In genomic region chr10:43252166-43252784, GRCh38 we compare ENCODE assay signal across 21 cellular contexts. TPM values are rescaled to one million over a fixed set of nuclear protein-coding genes. Genes with fewer than 3 reads are reported as not detected.
DNase-seq lines count a peak whose midpoint lies in the region; ATAC-seq and TF ChIP-seq lines count a peak whose summit lies in the region.
"Had no signal": no experiment of that assay in that cellular context is flagged by ENCODE, and none has a peak within 500 bp of the region (broad histone marks: within the 10 kb centered on the region; RNA-seq: fewer than 3 reads in every experiment).

No MANE protein-coding gene starts in this region.

- no peak overlapping the region for H3K4me3 Mint-ChIP-seq in WTC11
- H3K4me3 Mint-ChIP-seq: GM23338 had no signal

- CTCF ChIA-PET in WTC11 (lab: Charles Lee): interaction anchor here (0.6 to 4.0 kb wide), 4 partner anchors 9 to 47 kb away, joined by 3 to 18 read pairs (median 3); no protein-coding TSS in a partner anchor

- WGBS in right cardiac atrium: 71% methylated on average over 9 of the region's 9 CpGs
- no CpG with 5 or more reads among the region's 9 CpGs for whole genome bisulfite sequencing in neuronal stem cell (ENCODE audit: extremely low coverage in 2 of 2, insufficient read length in 2 of 2, insufficient replicate concordance in 1 of 2), 2 donors

- peak overlapping the region; percentile 72 for H3K9ac ChIP-seq in neuronal stem cell (ENCODE audit: low read depth, low read length, poor library complexity)

- H3K4me2 ChIP-seq in neuronal stem cell (ENCODE audit: insufficient read depth, low read length, poor library complexity, severe bottlenecking): no peak overlapping the region
- H3K4me2 ChIP-seq: GM23338 had no signal

- no peak for TF ChIP-seq CTCF in WTC11 (IDR thresholded peaks at IDR 0.05)

- H3K9me3 Mint-ChIP-seq in WTC11: no peaks in the 10 kb centered on the region
- H3K9me3 Mint-ChIP-seq: GM23338 had no signal

- peak overlapping the region; percentile 49 for H2BK12ac ChIP-seq in neuronal stem cell (ENCODE audit: low read length)

- no peaks in the 10 kb centered on the region for H3K27me3 ChIP-seq in right cardiac atrium (ENCODE audit: control insufficient read depth, insufficient read depth)
- H3K27me3 ChIP-seq in neuronal stem cell (ENCODE audit: control insufficient read depth in 3 of 3, insufficient read depth in 3 of 3, low read depth in 1 of 3, low read length in 3 of 3): peaks cover 0 to 3% (median 2%) of the 10 kb centered on the region in 3 experiments
- H3K27me3 ChIP-seq: body of pancreas had no signal

- peak overlapping the region; percentile 89 for H3K14ac ChIP-seq in neuronal stem cell (ENCODE audit: low read length)

- no peak overlapping the region for H3K27ac ChIP-seq in right cardiac atrium (ENCODE audit: low read length)
- H3K27ac ChIP-seq in neuronal stem cell (replicated peaks; ENCODE audit: low read length): no peak overlapping the region
- no peak overlapping the region for H3K27ac ChIP-seq in substantia nigra (ENCODE audit: low read depth, low read length, poor library complexity, severe bottlenecking)
- H3K27ac ChIP-seq: body of pancreas, psoas muscle, thoracic aorta had no signal

- no peak overlapping the region for H3K4ac ChIP-seq in neuronal stem cell (ENCODE audit: low read length)

- H2BK5ac ChIP-seq in neuronal stem cell (ENCODE audit: low read length): peak overlapping the region; percentile 87

- no peak overlapping the region for H2BK120ac ChIP-seq in neuronal stem cell (ENCODE audit: low read depth, low read length)

- intact Hi-C loops in left ventricle myocardium superior (cut with micrococcal nuclease) (no loop called here), right cardiac atrium (cut with DNase I) (no loop called here)

- H4K91ac ChIP-seq in neuronal stem cell (ENCODE audit: low read depth, low read length, poor library complexity): no peak overlapping the region

- no peak overlapping the region for H2AFZ ChIP-seq in neuronal stem cell (ENCODE audit: low read length)
- H2AFZ ChIP-seq: GM23338 had no signal

- H3K27ac Mint-ChIP-seq in WTC11: no peak overlapping the region

- DNase-seq in left ventricle myocardium superior (peak; percentile 14), right cardiac atrium (no peak), WTC11 (ENCODE audit: low spot score) (peak; percentile 7), neuronal stem cell (ENCODE audit: low spot score) (no peak), ureter (ENCODE audit: low spot score) (peak; percentile 39), substantia nigra (lab: John Stamatoyannopoulos, UW) (no peak)
- no peak for DNase-seq in effector CD8-positive, alpha-beta T cell (lab: John Stamatoyannopoulos, UW)
- DNase-seq: activated CD4-positive, alpha-beta T cell treated with anti-CD3 and anti-CD28 coated beads for 4 hours; AML-193; Caco-2; cortex of kidney; hypothalamus; Karpas-422; NCI-H2029; T1000 had no signal

- H2AK5ac ChIP-seq in neuronal stem cell (ENCODE audit: low read depth, low read length): peak overlapping the region; percentile 10

- H4K8ac ChIP-seq in neuronal stem cell (ENCODE audit: low read depth, low read length): no peak overlapping the region

- H3K27me3 Mint-ChIP-seq in WTC11 (ENCODE audit: low read depth): no peaks in the 10 kb centered on the region; the same call in 1 of the 2 replicates

- ATAC-seq in left ventricle myocardium superior: no peak
- ATAC-seq in right cardiac atrium: no peak
- ATAC-seq in WTC11: no peak
- ATAC-seq: body of pancreas, SK-N-SH treated with all-trans-retinoic acid at 6 μM for 48 hours had no signal

- H3K4me3 ChIP-seq in right cardiac atrium (ENCODE audit: low read length): no peak overlapping the region
- peak overlapping the region in 1 of 2 donors; percentile 55 for H3K4me3 ChIP-seq in neuronal stem cell (ENCODE audit: low read length in 2 of 2)
- H3K4me3 ChIP-seq: body of pancreas, GM23338, psoas muscle, thoracic aorta had no signal

- peak overlapping the region; percentile 39 for H2BK15ac ChIP-seq in neuronal stem cell (ENCODE audit: low read length)

- H3K4me1 Mint-ChIP-seq in WTC11: peaks cover 25% of the 10 kb centered on the region

- H3K9me3 ChIP-seq in right cardiac atrium (ENCODE audit: control insufficient read depth, low read length) (no peaks in the 10 kb centered on the region), neuronal stem cell (replicated peaks in 1 of 2; ENCODE audit: control insufficient read depth in 2 of 2, insufficient read depth in 1 of 2, low read depth in 1 of 2, low read length in 2 of 2) (no peaks in the 10 kb centered on the region)
- H3K9me3 ChIP-seq: body of pancreas, Caco-2, psoas muscle had no signal

- H3K36me3 Mint-ChIP-seq in WTC11: no peaks in the 10 kb centered on the region

- H3K79me1 ChIP-seq in neuronal stem cell (ENCODE audit: low read depth, low read length): no peaks in the 10 kb centered on the region

- H3K4me1 ChIP-seq in right cardiac atrium (ENCODE audit: control insufficient read depth, insufficient read depth, low read length) (no peaks in the 10 kb centered on the region), neuronal stem cell (ENCODE audit: control insufficient read depth in 2 of 2, insufficient read depth in 1 of 2, low read depth in 1 of 2, low read length in 2 of 2) (peaks cover 0 to 13% of the 10 kb centered on the region in 2 donors)
- H3K4me1 ChIP-seq: body of pancreas had no signal

- peak overlapping the region; percentile 71 for H3K18ac ChIP-seq in neuronal stem cell (ENCODE audit: low read length)

- POLR2A ChIA-PET in WTC11 (lab: Charles Lee): no interaction called here

- H3K36me3 ChIP-seq in neuronal stem cell (replicated peaks in 1 of 2; ENCODE audit: control insufficient read depth in 2 of 2, insufficient read depth in 2 of 2, low read length in 2 of 2): no peaks in the 10 kb centered on the region
- H3K36me3 ChIP-seq: thoracic aorta had no signal

- peak overlapping the region; percentile 85 for H3K23ac ChIP-seq in neuronal stem cell (ENCODE audit: low read depth, low read length, poor library complexity)

TF ChIP-seq in WTC11, 78 proteins besides CTCF, POLR2A, EP300 and RAD21 (continues in another document):
- TF ChIP-seq ZNF396 (CRISPR knock-in tag; IDR thresholded peaks at IDR 0.05; ENCODE audit: borderline replicate concordance) (no peak), ZNF138 (CRISPR knock-in tag; conservative IDR thresholded peaks at IDR 0.05) (no peak), ZNF281 (CRISPR knock-in tag; IDR thresholded peaks at IDR 0.05) (no peak), PRRX2 (CRISPR knock-in tag; IDR thresholded peaks at IDR 0.05) (no peak), NR1H2 (CRISPR knock-in tag; IDR thresholded peaks at IDR 0.05) (no peak), ZNF423 (CRISPR knock-in tag; IDR thresholded peaks at IDR 0.05) (no peak)
- TF ChIP-seq, protein P1, sequence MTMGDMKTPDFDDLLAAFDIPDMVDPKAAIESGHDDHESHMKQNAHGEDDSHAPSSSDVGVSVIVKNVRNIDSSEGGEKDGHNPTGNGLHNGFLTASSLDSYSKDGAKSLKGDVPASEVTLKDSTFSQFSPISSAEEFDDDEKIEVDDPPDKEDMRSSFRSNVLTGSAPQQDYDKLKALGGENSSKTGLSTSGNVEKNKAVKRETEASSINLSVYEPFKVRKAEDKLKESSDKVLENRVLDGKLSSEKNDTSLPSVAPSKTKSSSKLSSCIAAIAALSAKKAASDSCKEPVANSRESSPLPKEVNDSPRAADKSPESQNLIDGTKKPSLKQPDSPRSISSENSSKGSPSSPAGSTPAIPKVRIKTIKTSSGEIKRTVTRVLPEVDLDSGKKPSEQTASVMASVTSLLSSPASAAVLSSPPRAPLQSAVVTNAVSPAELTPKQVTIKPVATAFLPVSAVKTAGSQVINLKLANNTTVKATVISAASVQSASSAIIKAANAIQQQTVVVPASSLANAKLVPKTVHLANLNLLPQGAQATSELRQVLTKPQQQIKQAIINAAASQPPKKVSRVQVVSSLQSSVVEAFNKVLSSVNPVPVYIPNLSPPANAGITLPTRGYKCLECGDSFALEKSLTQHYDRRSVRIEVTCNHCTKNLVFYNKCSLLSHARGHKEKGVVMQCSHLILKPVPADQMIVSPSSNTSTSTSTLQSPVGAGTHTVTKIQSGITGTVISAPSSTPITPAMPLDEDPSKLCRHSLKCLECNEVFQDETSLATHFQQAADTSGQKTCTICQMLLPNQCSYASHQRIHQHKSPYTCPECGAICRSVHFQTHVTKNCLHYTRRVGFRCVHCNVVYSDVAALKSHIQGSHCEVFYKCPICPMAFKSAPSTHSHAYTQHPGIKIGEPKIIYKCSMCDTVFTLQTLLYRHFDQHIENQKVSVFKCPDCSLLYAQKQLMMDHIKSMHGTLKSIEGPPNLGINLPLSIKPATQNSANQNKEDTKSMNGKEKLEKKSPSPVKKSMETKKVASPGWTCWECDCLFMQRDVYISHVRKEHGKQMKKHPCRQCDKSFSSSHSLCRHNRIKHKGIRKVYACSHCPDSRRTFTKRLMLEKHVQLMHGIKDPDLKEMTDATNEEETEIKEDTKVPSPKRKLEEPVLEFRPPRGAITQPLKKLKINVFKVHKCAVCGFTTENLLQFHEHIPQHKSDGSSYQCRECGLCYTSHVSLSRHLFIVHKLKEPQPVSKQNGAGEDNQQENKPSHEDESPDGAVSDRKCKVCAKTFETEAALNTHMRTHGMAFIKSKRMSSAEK (CRISPR knock-in tag; IDR thresholded peaks at IDR 0.05; ENCODE audit: borderline replicate concordance): no peak

RNA-seq across cellular contexts. Expression of gene RASGEF1A, which starts 14.6 kb away (rescaled TPM):
- total RNA-seq in left ventricle myocardium superior: 2.7 TPM
- 1 to 10 TPM; 2.0 to 3.4 (median 3.0) TPM for total RNA-seq in right cardiac atrium
- polyA plus RNA-seq in right cardiac atrium: 1.6 TPM
- 20.8 to 21.4 TPM (median 21.0 TPM) in 3 replicates for total RNA-seq in WTC11 (2021)
- polyA plus RNA-seq in neuronal stem cell (2013, experiment 1 of 2): 3.5 TPM
- polyA plus RNA-seq in neuronal stem cell (2013, experiment 2 of 2): 3.6 TPM
- total RNA-seq in ureter: 4.0 TPM
- total RNA-seq: RPMI7951, thoracic aorta had no signal

Comparison
In these comparisons a context has a peak if more than half of its experiments do, and no peak if none do; other contexts are left out.
1. DNase-seq: peak in left ventricle myocardium superior (single experiment), WTC11 (single experiment) and ureter (single experiment); none in right cardiac atrium (0 of 3), neuronal stem cell (single experiment), effector CD8-positive, alpha-beta T cell (single experiment) and substantia nigra (0 of 49).